Comparison of ENCODE assay signal across 21 cellular contexts in the genomic region with DNA sequence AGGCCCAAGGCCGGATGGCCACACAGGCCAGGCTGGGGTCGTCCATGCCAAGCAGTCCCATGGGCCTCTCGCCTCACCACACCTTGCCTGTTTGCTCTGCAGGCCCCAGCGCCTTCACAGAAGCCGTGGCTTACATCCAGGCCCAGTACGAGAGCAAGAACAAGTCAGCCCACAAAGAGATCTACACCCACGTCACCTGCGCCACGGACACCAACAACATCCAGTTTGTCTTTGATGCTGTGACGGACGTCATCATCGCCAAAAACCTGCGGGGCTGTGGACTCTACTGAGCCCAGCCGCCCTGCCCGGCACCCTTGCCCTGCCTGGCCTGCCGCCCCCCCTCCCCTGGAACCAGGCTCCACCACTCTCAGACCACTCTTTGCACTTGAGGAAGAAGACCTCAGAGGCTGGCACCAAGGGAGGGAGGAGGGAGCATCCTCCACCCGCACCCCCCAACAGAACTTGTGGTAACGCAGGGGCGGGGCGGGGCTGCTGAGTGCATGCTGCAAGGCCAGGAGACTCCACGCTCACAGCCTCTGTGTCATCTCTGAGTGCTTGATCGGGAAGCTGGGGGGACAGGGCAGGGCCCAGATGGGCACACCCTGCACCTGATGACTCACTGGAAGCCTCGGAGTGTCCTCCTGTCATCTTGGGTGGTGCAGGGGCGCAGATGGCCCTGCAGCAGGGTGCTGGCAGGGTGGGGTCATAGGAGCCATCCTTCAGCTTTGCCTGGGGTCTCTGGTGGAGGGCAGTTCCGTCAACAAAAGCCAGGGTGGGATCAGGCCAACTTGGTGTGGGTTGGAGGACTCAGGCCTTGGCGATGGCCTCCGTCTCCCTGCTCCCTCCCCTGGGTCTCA.
A peak's percentile ranks its signal among the peaks of the same experiment; 100 is the strongest.
DNase-seq lines count a peak whose midpoint lies in the region; ATAC-seq and TF ChIP-seq lines count a peak whose summit lies in the region.
"Had no signal": no experiment of that assay in that cellular context is flagged by ENCODE, and none has a peak within 500 bp of the region (broad histone marks: within the 10 kb centered on the region; RNA-seq: fewer than 3 reads in every experiment).

No MANE protein-coding gene starts in this region.

- DNase-seq in A172 (ENCODE audit: low spot score) = peak; percentile 89
- peak; percentile 66 for DNase-seq in ELR (ENCODE audit: low read depth)
- peak; percentile 44 for DNase-seq in RWPE1 (ENCODE audit: low spot score)
- no peak for DNase-seq in activated CD4-positive, CD25-positive, alpha-beta regulatory T cell treated with anti-CD3 and anti-CD28 coated beads, Interleukin-2, amount 50 U/mL, for 72 hours
- DNase-seq in NCI-H1092 treated with DMSO at 0.1 percent for 48 hours (lab: John Stamatoyannopoulos, UW) = no peak
- DNase-seq in activated CD8-positive, alpha-beta memory T cell treated with anti-CD3 and anti-CD28 coated beads, Interleukin-2, amount 10 ng/mL, durations not matched to agents 7 days and 5 days = no peak
- no peak for DNase-seq in stimulated activated CD4-positive, alpha-beta T cell treated with anti-CD3 and anti-CD28 coated beads, Interleukin-2, amount 100 ng/mL, for 48 hours
- DNase-seq: activated B cell treated with CpG ODN at 0.5 μM for 24 hours; activated naive CD8-positive, alpha-beta T cell treated with anti-CD3 and anti-CD28 coated beads for 36 hours; CD4-positive, CD25-positive, alpha-beta regulatory T cell; DMS153; KG1; left ventricle myocardium inferior; NCI-H2107; stimulated activated CD4-positive, alpha-beta T cell treated with anti-CD3 and anti-CD28 coated beads, Interleukin-12 subunit alpha, Interleukin-12 subunit beta, amount 100 ng/mL, for 4 hours had no signal

- H3K9me3 Mint-ChIP-seq in activated CD8-positive, alpha-beta memory T cell treated with anti-CD3 and anti-CD28 coated beads, Interleukin-2, amount 10 ng/mL, durations not matched to agents 7 days and 5 days (ENCODE audit: low read depth) = no peaks in the 10 kb centered on the region
- H3K9me3 Mint-ChIP-seq: activated B cell treated with CpG ODN at 0.5 μM for 24 hours; activated naive CD8-positive, alpha-beta T cell treated with anti-CD3 and anti-CD28 coated beads for 36 hours; brain; CD4-positive, CD25-positive, alpha-beta regulatory T cell; dendritic cell treated with granulocyte-macrophage colony-stimulating factor and Interleukin-4, amounts not matched to agents 40 ng/mL and 50 ng/mL, for 4 days; T-helper 2 cell treated with Interferon-gamma antibody and Interleukin-4, amounts not matched to agents 5 μg/mL and 100 μg/mL, for 36 hours had no signal

- H3K4me1 Mint-ChIP-seq in activated CD8-positive, alpha-beta memory T cell treated with anti-CD3 and anti-CD28 coated beads, Interleukin-2, amount 10 ng/mL, durations not matched to agents 7 days and 5 days = no peaks in the 10 kb centered on the region
- H3K4me1 Mint-ChIP-seq: activated B cell treated with CpG ODN at 0.5 μM for 24 hours; activated naive CD8-positive, alpha-beta T cell treated with anti-CD3 and anti-CD28 coated beads for 36 hours; brain; CD4-positive, CD25-positive, alpha-beta regulatory T cell had no signal

- no peak for TF ChIP-seq CTCF in RWPE1 (conservative IDR thresholded peaks at IDR 0.05; ENCODE audit: low read depth)

- peak overlapping the region; percentile 45 for H3K27ac ChIP-seq in RWPE1
- H3K27ac ChIP-seq: HL-60, left ventricle myocardium inferior, neutrophil had no signal

- no peaks in the 10 kb centered on the region for H3K27me3 Mint-ChIP-seq in activated CD8-positive, alpha-beta memory T cell treated with anti-CD3 and anti-CD28 coated beads, Interleukin-2, amount 10 ng/mL, durations not matched to agents 7 days and 5 days
- H3K27me3 Mint-ChIP-seq: activated B cell treated with CpG ODN at 0.5 μM for 24 hours; activated naive CD8-positive, alpha-beta T cell treated with anti-CD3 and anti-CD28 coated beads for 36 hours; brain; CD4-positive, CD25-positive, alpha-beta regulatory T cell; dendritic cell treated with granulocyte-macrophage colony-stimulating factor and Interleukin-4, amounts not matched to agents 40 ng/mL and 50 ng/mL, for 4 days had no signal

- POLR2A ChIA-PET in RWPE1 (lab: Yijun Ruan, JAX; ENCODE audit: low non-redundant PET) = no interaction called here

- ATAC-seq in esophagus mucosa = peak; percentile 92
- no peak for ATAC-seq in activated CD8-positive, alpha-beta memory T cell treated with anti-CD3 and anti-CD28 coated beads, Interleukin-2, amount 10 ng/mL, durations not matched to agents 7 days and 5 days

- H3K27ac Mint-ChIP-seq in activated CD8-positive, alpha-beta memory T cell treated with anti-CD3 and anti-CD28 coated beads, Interleukin-2, amount 10 ng/mL, durations not matched to agents 7 days and 5 days = no peak overlapping the region
- H3K27ac Mint-ChIP-seq: activated B cell treated with CpG ODN at 0.5 μM for 24 hours; activated naive CD8-positive, alpha-beta T cell treated with anti-CD3 and anti-CD28 coated beads for 36 hours; brain; CD4-positive, CD25-positive, alpha-beta regulatory T cell; dendritic cell treated with granulocyte-macrophage colony-stimulating factor and Interleukin-4, amounts not matched to agents 40 ng/mL and 50 ng/mL, for 4 days; T-helper 2 cell treated with Interferon-gamma antibody and Interleukin-4, amounts not matched to agents 5 μg/mL and 100 μg/mL, for 36 hours had no signal

- CTCF ChIA-PET in RWPE1 (lab: Yijun Ruan, JAX) = interaction anchor here (0.7 kb wide), 1 partner anchor 11 kb away, joined by 3 read pairs; no protein-coding TSS in a partner anchor
- CTCF ChIA-PET in activated CD8-positive, alpha-beta memory T cell treated with anti-CD3 and anti-CD28 coated beads, Interleukin-2, amount 10 ng/mL, durations not matched to agents 7 days and 5 days (lab: Charles Lee) = interaction anchor here (3.2 kb wide), 1 partner anchor 12 kb away, joined by 11 read pairs; no protein-coding TSS in a partner anchor

- no peaks in the 10 kb centered on the region for H3K36me3 Mint-ChIP-seq in activated CD8-positive, alpha-beta memory T cell treated with anti-CD3 and anti-CD28 coated beads, Interleukin-2, amount 10 ng/mL, durations not matched to agents 7 days and 5 days
- H3K36me3 Mint-ChIP-seq: activated naive CD8-positive, alpha-beta T cell treated with anti-CD3 and anti-CD28 coated beads for 36 hours; CD4-positive, CD25-positive, alpha-beta regulatory T cell had no signal

- no peak overlapping the region for H3K4me3 Mint-ChIP-seq in activated CD8-positive, alpha-beta memory T cell treated with anti-CD3 and anti-CD28 coated beads, Interleukin-2, amount 10 ng/mL, durations not matched to agents 7 days and 5 days
- H3K4me3 Mint-ChIP-seq: activated B cell treated with CpG ODN at 0.5 μM for 24 hours; activated naive CD8-positive, alpha-beta T cell treated with anti-CD3 and anti-CD28 coated beads for 36 hours; brain; CD4-positive, CD25-positive, alpha-beta regulatory T cell; dendritic cell treated with granulocyte-macrophage colony-stimulating factor and Interleukin-4, amounts not matched to agents 40 ng/mL and 50 ng/mL, for 4 days; T-helper 2 cell treated with Interferon-gamma antibody and Interleukin-4, amounts not matched to agents 5 μg/mL and 100 μg/mL, for 36 hours had no signal

Comparison
In these comparisons a context has a peak if more than half of its experiments do, and no peak if none do; other contexts are left out.
1. DNase-seq: peak in A172 (single experiment), ELR (single experiment) and RWPE1 (single experiment); none in activated CD4-positive, CD25-positive, alpha-beta regulatory T cell treated with anti-CD3 and anti-CD28 coated beads, Interleukin-2, amount 50 U/mL, for 72 hours (single experiment), NCI-H1092 treated with DMSO at 0.1 percent for 48 hours (single experiment), activated CD8-positive, alpha-beta memory T cell treated with anti-CD3 and anti-CD28 coated beads, Interleukin-2, amount 10 ng/mL, durations not matched to agents 7 days and 5 days (single experiment) and stimulated activated CD4-positive, alpha-beta T cell treated with anti-CD3 and anti-CD28 coated beads, Interleukin-2, amount 100 ng/mL, for 48 hours (0 of 2).